In the genomic region with DNA sequence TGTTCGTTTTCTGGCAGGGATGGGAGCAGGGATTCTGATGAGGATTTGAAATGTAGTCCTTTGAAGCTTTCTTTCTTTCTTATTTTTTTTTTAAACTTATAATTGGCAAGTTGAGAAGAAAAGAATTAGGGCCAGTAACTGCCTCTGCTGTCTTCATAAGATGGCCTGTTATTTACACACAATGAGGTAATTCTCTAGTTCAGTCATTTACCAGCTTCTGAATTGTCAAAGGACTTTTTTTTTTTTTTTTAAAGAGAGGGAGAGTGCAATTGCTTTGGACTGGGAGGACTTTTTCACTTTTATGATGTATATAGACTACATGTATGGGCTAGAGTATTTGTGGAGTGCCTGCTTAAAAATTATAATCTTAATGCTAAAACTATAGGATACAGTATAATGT, we compare ENCODE assay signal across 12 cellular contexts. TPM values are rescaled to one million over a fixed set of nuclear protein-coding genes. Genes with fewer than 3 reads are reported as not detected.
DNase-seq lines count a peak whose midpoint lies in the region; ATAC-seq and TF ChIP-seq lines count a peak whose summit lies in the region.
"Had no signal": no experiment of that assay in that cellular context is flagged by ENCODE, and none has a peak within 500 bp of the region (broad histone marks: within the 10 kb centered on the region; RNA-seq: fewer than 3 reads in every experiment).

No MANE protein-coding gene starts in this region.

- no peak for TF ChIP-seq EP300 in stomach (IDR thresholded peaks at IDR 0.05)

- in situ Hi-C loops in brain microvascular endothelial cell (cut with HindIII; ENCODE audit: low pct_ligation_motif_present, low sequenced_read_pairs) = no loop called here

- intact Hi-C loops in stomach (cut with DNase I; ENCODE audit: low total_unique reads) = no loop called here
- intact Hi-C loops in CD4-positive, alpha-beta T cell (cut with DNase I, micrococcal nuclease) = no loop called here

- no peaks in the 10 kb centered on the region for H3K36me3 ChIP-seq in HUES6 (ENCODE audit: control insufficient read depth, insufficient read depth, low read length)
- H3K36me3 ChIP-seq in stomach = peaks cover 0 to 7% (median 6%) of the 10 kb centered on the region in 4 donors
- no peaks in the 10 kb centered on the region for H3K36me3 ChIP-seq in brain microvascular endothelial cell (replicated peaks)

- peak overlapping the region; percentile 77 for H3K27ac ChIP-seq in HUES6 (ENCODE audit: low read depth, low read length)
- H3K27ac ChIP-seq in cingulate gyrus (ENCODE audit: low read depth, low read length) = peak overlapping the region; percentile 92
- H3K27ac ChIP-seq in stomach = peak overlapping the region in 4 of 5 donors; percentile 15 to 72 (median 48)
- no peak overlapping the region for H3K27ac ChIP-seq in brain microvascular endothelial cell
- no peak overlapping the region for H3K27ac ChIP-seq in CD4-positive, alpha-beta T cell (ENCODE audit: low read depth, low read length)
- H3K27ac ChIP-seq: HL-60 had no signal

- CTCF ChIA-PET in CD4-positive, alpha-beta T cell (lab: Charles Lee) = interaction anchor here (1.1 kb wide), 1 partner anchor 16 kb away, joined by 3 read pairs; no protein-coding TSS in a partner anchor

- ATAC-seq in CD4-positive, alpha-beta T cell (ENCODE audit: poor library complexity) = no peak

- H3K9me3 ChIP-seq in HUES6 (ENCODE audit: control insufficient read depth, insufficient read depth, low read depth, low read length) = no peaks in the 10 kb centered on the region
- H3K9me3 ChIP-seq in stomach = no peaks in the 10 kb centered on the region
- no peaks in the 10 kb centered on the region for H3K9me3 ChIP-seq in CD4-positive, alpha-beta T cell (ENCODE audit: control insufficient read depth, low read length)

- peak overlapping the region; percentile 0 for H3K4me3 Mint-ChIP-seq in mesothelial cell of epicardium
- no peak overlapping the region for H3K4me3 Mint-ChIP-seq in CD4-positive, alpha-beta T cell
- H3K4me3 Mint-ChIP-seq: activated T-cell treated with anti-CD3 and anti-CD28 coated beads, Interleukin-2, amount 50 U/mL, for 24 hours; central memory CD8-positive, alpha-beta T cell had no signal

- H3K4me1 Mint-ChIP-seq in mesothelial cell of epicardium = peaks cover 40% of the 10 kb centered on the region
- peaks cover 19% of the 10 kb centered on the region for H3K4me1 Mint-ChIP-seq in CD4-positive, alpha-beta T cell (ENCODE audit: low read depth)

- no peak for TF ChIP-seq POLR2A in stomach (IDR thresholded peaks at IDR 0.05)

- H3K27ac Mint-ChIP-seq in mesothelial cell of epicardium = peak overlapping the region; percentile 90
- no peak overlapping the region for H3K27ac Mint-ChIP-seq in CD4-positive, alpha-beta T cell
- H3K27ac Mint-ChIP-seq: activated T-cell treated with anti-CD3 and anti-CD28 coated beads, Interleukin-2, amount 50 U/mL, for 24 hours had no signal

- no peak for TF ChIP-seq CTCF in mesothelial cell of epicardium (IDR thresholded peaks at IDR 0.05; ENCODE audit: unreplicated experiment)
- TF ChIP-seq CTCF in stomach (IDR thresholded peaks at IDR 0.05) = no peak
- no peak for TF ChIP-seq CTCF in brain microvascular endothelial cell (IDR thresholded peaks at IDR 0.05; ENCODE audit: low read depth, low read length, missing control alignments)
- no peak for TF ChIP-seq CTCF in CD4-positive, alpha-beta T cell (IDR thresholded peaks at IDR 0.05)

- 50 to 66% (median 53%) methylated on average over 1 of the region's 1 CpG for WGBS in stomach, 5 donors

- POLR2A ChIA-PET in CD4-positive, alpha-beta T cell (lab: Charles Lee) = no interaction called here

- no peaks in the 10 kb centered on the region for H3K27me3 Mint-ChIP-seq in mesothelial cell of epicardium (ENCODE audit: low read depth)
- no peaks in the 10 kb centered on the region for H3K27me3 Mint-ChIP-seq in CD4-positive, alpha-beta T cell
- H3K27me3 Mint-ChIP-seq: activated T-cell treated with anti-CD3 and anti-CD28 coated beads, Interleukin-2, amount 50 U/mL, for 24 hours; central memory CD8-positive, alpha-beta T cell had no signal

- H3K4me1 ChIP-seq in HUES6 (ENCODE audit: control insufficient read depth, insufficient read depth, low read length) = peaks cover 28% of the 10 kb centered on the region
- H3K4me1 ChIP-seq in stomach = peaks cover 0 to 61% (median 35%) of the 10 kb centered on the region in 4 donors

- peaks cover 30% of the 10 kb centered on the region for H3K36me3 Mint-ChIP-seq in mesothelial cell of epicardium
- H3K36me3 Mint-ChIP-seq in CD4-positive, alpha-beta T cell (ENCODE audit: low read depth) = peaks cover 45% of the 10 kb centered on the region

- no peak overlapping the region for H3K4me3 ChIP-seq in HUES6 (ENCODE audit: low read depth, low read length)
- H3K4me3 ChIP-seq in stomach = no peak overlapping the region
- no peak overlapping the region for H3K4me3 ChIP-seq in brain microvascular endothelial cell (ENCODE audit: low read depth, low read length)

- no peaks in the 10 kb centered on the region for H3K27me3 ChIP-seq in HUES6 (ENCODE audit: control insufficient read depth, insufficient read depth, low read length)
- H3K27me3 ChIP-seq in stomach = no peaks in the 10 kb centered on the region
- H3K27me3 ChIP-seq in brain microvascular endothelial cell (replicated peaks) = no peaks in the 10 kb centered on the region
- H3K27me3 ChIP-seq in CD4-positive, alpha-beta T cell (ENCODE audit: control insufficient read depth, insufficient read depth, low read length) = no peaks in the 10 kb centered on the region

- H3K9ac ChIP-seq in HUES6 (ENCODE audit: low read length) = peak overlapping the region; percentile 26

- DNase-seq in mesothelial cell of epicardium (ENCODE audit: low spot score in 2 of 2, unreplicated experiment in 2 of 2) (no peak), stomach (no peak), CD1c-positive myeloid dendritic cell (ENCODE audit: extremely low spot score) (no peak), LoVo (ENCODE audit: low spot score) (no peak), brain microvascular endothelial cell (no peak)
- DNase-seq in CD4-positive, alpha-beta T cell = no peak
- DNase-seq: activated T-cell treated with anti-CD3 and anti-CD28 coated beads, Interleukin-2, amount 50 U/mL, for 24 hours; NCI-H446 treated with DMSO at 0.1 percent for 48 hours had no signal

- no peaks in the 10 kb centered on the region for H3K9me3 Mint-ChIP-seq in mesothelial cell of epicardium
- H3K9me3 Mint-ChIP-seq in CD4-positive, alpha-beta T cell = no peaks in the 10 kb centered on the region
- H3K9me3 Mint-ChIP-seq: activated T-cell treated with anti-CD3 and anti-CD28 coated beads, Interleukin-2, amount 50 U/mL, for 24 hours; central memory CD8-positive, alpha-beta T cell had no signal

RNA-seq across cellular contexts. Expression of a gene that starts 29.1 kb away (rescaled TPM):
- total RNA-seq in mesothelial cell of epicardium (36.5 to 43.0 TPM (median 39.7 TPM) in 3 replicates), stomach (10 to 100 TPM in 4 of 5 donors, 1 to 10 TPM in 1; 8.2 to 44.2 (median 26.8) TPM)
- 1 to 10 TPM; 5.2 to 8.7 (median 8.0) TPM for polyA plus RNA-seq in stomach
- total RNA-seq in CD4-positive, alpha-beta T cell = 10 to 100 TPM; 12.1 TPM

Comparison
In these comparisons a context has a peak if more than half of its experiments do, and no peak if none do; other contexts are left out.
1. H3K27ac ChIP-seq: peak in HUES6 (single experiment), cingulate gyrus (single experiment) and stomach (4 of 5); none in brain microvascular endothelial cell (single experiment) and CD4-positive, alpha-beta T cell (single experiment).